20 cellular contexts compared by ENCODE assay signal in genomic region chr20:50393990-50394561, GRCh38.
DNase-seq lines count a peak whose midpoint lies in the region; ATAC-seq and TF ChIP-seq lines count a peak whose summit lies in the region.
"Had no signal": no experiment of that assay in that cellular context is flagged by ENCODE, and none has a peak within 500 bp of the region (broad histone marks: within the 10 kb centered on the region; RNA-seq: fewer than 3 reads in every experiment).

No MANE protein-coding gene starts in this region.

- H3K36me3 Mint-ChIP-seq in stimulated activated memory B cell treated with anti-CD40 and anti-IgM and Interleukin-4, amounts not matched to agents 10 μg/mL and 1 μg/mL and 100 μg/mL, for 72 hours, result no peaks in the 10 kb centered on the region
- H3K36me3 Mint-ChIP-seq: activated naive CD8-positive, alpha-beta T cell treated with anti-CD3 and anti-CD28 coated beads, Interleukin-2, amount 10 ng/mL, durations not matched to agents 7 days and 5 days; T-cell; type B pancreatic cell had no signal

- no peak for TF ChIP-seq EP300 in esophagus muscularis mucosa (IDR thresholded peaks at IDR 0.05)

- no peak for TF ChIP-seq POLR2A in esophagus muscularis mucosa (IDR thresholded peaks at IDR 0.05; ENCODE audit: low read depth)

- H3K4me1 Mint-ChIP-seq in stimulated activated memory B cell treated with anti-CD40 and anti-IgM and Interleukin-4, amounts not matched to agents 10 μg/mL and 1 μg/mL and 100 μg/mL, for 72 hours, result peaks cover 18% of the 10 kb centered on the region

- no peaks in the 10 kb centered on the region for H3K27me3 ChIP-seq in right atrium auricular region
- H3K27me3 ChIP-seq in esophagus muscularis mucosa, result no peaks in the 10 kb centered on the region
- H3K27me3 ChIP-seq: body of pancreas had no signal

- WGBS in esophagus muscularis mucosa, result 81% methylated on average over 15 of the region's 24 CpGs

- intact Hi-C loops in cardiac septum (cut with DNase I), result no loop called here
- intact Hi-C loops in esophagus muscularis mucosa (cut with DNase I), result no loop called here

- H3K4me3 ChIP-seq in right atrium auricular region (no peak overlapping the region), esophagus muscularis mucosa (no peak overlapping the region)
- H3K4me3 ChIP-seq: body of pancreas, lung had no signal

- no peak for ATAC-seq in stimulated activated memory B cell treated with anti-CD40 and anti-IgM and Interleukin-4, amounts not matched to agents 10 μg/mL and 1 μg/mL and 100 μg/mL, for 72 hours
- ATAC-seq in GM18502 (IDR thresholded peaks at IDR 0.05; ENCODE audit: poor library complexity, unreplicated experiment), result no peak
- ATAC-seq: body of pancreas, sciatic nerve, T-cell had no signal

- no peaks in the 10 kb centered on the region for H3K9me3 Mint-ChIP-seq in stimulated activated memory B cell treated with anti-CD40 and anti-IgM and Interleukin-4, amounts not matched to agents 10 μg/mL and 1 μg/mL and 100 μg/mL, for 72 hours
- H3K9me3 Mint-ChIP-seq: activated naive CD8-positive, alpha-beta T cell treated with anti-CD3 and anti-CD28 coated beads, Interleukin-2, amount 10 ng/mL, durations not matched to agents 7 days and 5 days; T-cell; type B pancreatic cell had no signal

- H3K36me3 ChIP-seq in right atrium auricular region, result no peaks in the 10 kb centered on the region
- no peaks in the 10 kb centered on the region for H3K36me3 ChIP-seq in esophagus muscularis mucosa

- DNase-seq in right atrium auricular region (ENCODE audit: low spot score) (no peak), cardiac septum (ENCODE audit: low spot score) (no peak), esophagus muscularis mucosa (ENCODE audit: extremely low spot score) (no peak), nucleus accumbens (lab: John Stamatoyannopoulos, UW) (no peak), NCI-H1694 (lab: John Stamatoyannopoulos, UW) (no peak), GM03348 (ENCODE audit: low spot score) (no peak)
- DNase-seq: activated CD4-positive, alpha-beta T cell treated with anti-CD3 and anti-CD28 coated beads for 48 hours; activated naive CD8-positive, alpha-beta T cell treated with anti-CD3 and anti-CD28 coated beads, Interleukin-2, amount 10 ng/mL, durations not matched to agents 7 days and 5 days; body of pancreas; GOT3; hippocampal formation; NCI-H146; NCI-H2171; NCI-H526; T-cell had no signal

- H3K27ac Mint-ChIP-seq in stimulated activated memory B cell treated with anti-CD40 and anti-IgM and Interleukin-4, amounts not matched to agents 10 μg/mL and 1 μg/mL and 100 μg/mL, for 72 hours, result peak overlapping the region; percentile 28
- H3K27ac Mint-ChIP-seq: activated naive CD8-positive, alpha-beta T cell treated with anti-CD3 and anti-CD28 coated beads, Interleukin-2, amount 10 ng/mL, durations not matched to agents 7 days and 5 days; type B pancreatic cell had no signal

- peak overlapping the region; percentile 92 for H3K27ac ChIP-seq in right atrium auricular region
- peak overlapping the region; percentile 78 to 88 (median 86) for H3K27ac ChIP-seq in esophagus muscularis mucosa (replicated peaks in 1 of 4)

- H3K4me3 Mint-ChIP-seq in stimulated activated memory B cell treated with anti-CD40 and anti-IgM and Interleukin-4, amounts not matched to agents 10 μg/mL and 1 μg/mL and 100 μg/mL, for 72 hours, result peak overlapping the region; percentile 17
- H3K4me3 Mint-ChIP-seq: activated naive CD8-positive, alpha-beta T cell treated with anti-CD3 and anti-CD28 coated beads, Interleukin-2, amount 10 ng/mL, durations not matched to agents 7 days and 5 days; T-cell; type B pancreatic cell had no signal

- no peaks in the 10 kb centered on the region for H3K9me3 ChIP-seq in right atrium auricular region
- H3K9me3 ChIP-seq in esophagus muscularis mucosa, result no peaks in the 10 kb centered on the region
- H3K9me3 ChIP-seq: body of pancreas had no signal

- peaks cover 20% of the 10 kb centered on the region for H3K27me3 Mint-ChIP-seq in stimulated activated memory B cell treated with anti-CD40 and anti-IgM and Interleukin-4, amounts not matched to agents 10 μg/mL and 1 μg/mL and 100 μg/mL, for 72 hours
- H3K27me3 Mint-ChIP-seq: T-cell, type B pancreatic cell had no signal

- H3K4me1 ChIP-seq in right atrium auricular region, result peaks cover 0 to 52% of the 10 kb centered on the region in 2 donors
- peaks cover 51 to 57% (median 54%) of the 10 kb centered on the region in 4 donors for H3K4me1 ChIP-seq in esophagus muscularis mucosa

- TF ChIP-seq CTCF in right atrium auricular region (IDR thresholded peaks at IDR 0.05), result no peak
- TF ChIP-seq CTCF in esophagus muscularis mucosa (IDR thresholded peaks at IDR 0.05), result no peak
